17 cellular contexts compared by ENCODE assay signal in the genomic region with DNA sequence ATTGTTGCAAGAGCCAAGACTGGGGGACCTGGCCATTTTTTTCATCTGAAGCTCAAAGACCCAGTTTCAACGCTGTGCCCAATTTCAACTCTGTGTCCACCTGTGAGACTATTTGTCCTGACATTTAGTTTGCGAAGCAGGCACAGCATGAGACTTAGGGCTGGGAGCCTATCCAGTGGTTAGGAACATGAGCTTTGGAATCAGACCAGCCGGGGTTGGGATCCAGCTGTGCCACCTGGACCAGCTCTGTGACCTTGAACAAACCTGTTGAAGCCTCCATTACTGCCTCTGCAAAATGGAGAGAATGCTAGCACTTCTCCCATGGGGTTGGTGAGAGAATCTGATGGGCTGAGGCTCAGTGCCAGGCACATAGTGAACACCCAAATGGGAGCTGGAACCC.
A peak's percentile ranks its signal among the peaks of the same experiment; 100 is the strongest.
DNase-seq lines count a peak whose midpoint lies in the region; ATAC-seq and TF ChIP-seq lines count a peak whose summit lies in the region.
"Had no signal": no experiment of that assay in that cellular context is flagged by ENCODE, and none has a peak within 500 bp of the region (broad histone marks: within the 10 kb centered on the region; RNA-seq: fewer than 3 reads in every experiment).

No MANE protein-coding gene starts in this region.

- H3K27ac ChIP-seq in coronary artery (peak overlapping the region; percentile 85 to 97), mesodermal cell (ENCODE audit: low read depth, low read length, severe bottlenecking) (peak overlapping the region; percentile 30)

- no peak for ATAC-seq in natural killer cell treated with Interleukin-12 subunit alpha and Interleukin-12 subunit beta and Interleukin-15 and Interleukin-18, amount 100 ng/mL, for 72 hours
- ATAC-seq in GM18519 (IDR thresholded peaks at IDR 0.05; ENCODE audit: low FRiP score, unreplicated experiment): no peak
- no peak for ATAC-seq in GM21515 (IDR thresholded peaks at IDR 0.05; ENCODE audit: unreplicated experiment)
- ATAC-seq: natural killer cell had no signal

- H3K36me3 Mint-ChIP-seq in type B pancreatic cell: peaks cover under 1% of the 10 kb centered on the region
- no peaks in the 10 kb centered on the region for H3K36me3 Mint-ChIP-seq in natural killer cell treated with Interleukin-12 subunit alpha and Interleukin-12 subunit beta and Interleukin-15 and Interleukin-18, amount 100 ng/mL, for 72 hours
- H3K36me3 Mint-ChIP-seq: activated CD4-positive, alpha-beta memory T cell treated with anti-CD3 and anti-CD28 coated beads for 36 hours; natural killer cell had no signal

- no peaks in the 10 kb centered on the region for H3K9me3 Mint-ChIP-seq in type B pancreatic cell
- no peaks in the 10 kb centered on the region for H3K9me3 Mint-ChIP-seq in natural killer cell treated with Interleukin-12 subunit alpha and Interleukin-12 subunit beta and Interleukin-15 and Interleukin-18, amount 100 ng/mL, for 72 hours
- H3K9me3 Mint-ChIP-seq: activated CD4-positive, alpha-beta memory T cell treated with anti-CD3 and anti-CD28 coated beads for 36 hours; natural killer cell had no signal

- no peak for TF ChIP-seq CTCF in coronary artery (IDR thresholded peaks at IDR 0.05)
- no peak for TF ChIP-seq CTCF in type B pancreatic cell (conservative IDR thresholded peaks at IDR 0.05)

- 90 to 97% methylated on average over 3 of the region's 3 CpGs for WGBS in mesodermal cell (ENCODE audit: insufficient coverage in 2 of 2), 2 experiments

- peak overlapping the region; percentile 82 for H3K4me3 Mint-ChIP-seq in type B pancreatic cell
- H3K4me3 Mint-ChIP-seq in natural killer cell treated with Interleukin-12 subunit alpha and Interleukin-12 subunit beta and Interleukin-15 and Interleukin-18, amount 100 ng/mL, for 72 hours: no peak overlapping the region
- H3K4me3 Mint-ChIP-seq: activated CD4-positive, alpha-beta memory T cell treated with anti-CD3 and anti-CD28 coated beads for 36 hours; natural killer cell had no signal

- DNase-seq in NCI-H69 (lab: John Stamatoyannopoulos, UW) (peak; percentile 45), coronary artery (ENCODE audit: low spot score) (no peak), type B pancreatic cell (ENCODE audit: extremely low spot score, unreplicated experiment) (no peak)
- DNase-seq in natural killer cell treated with Interleukin-12 subunit alpha and Interleukin-12 subunit beta and Interleukin-15 and Interleukin-18, amount 100 ng/mL, for 72 hours (ENCODE audit: low spot score): no peak
- DNase-seq: activated CD4-positive, alpha-beta memory T cell treated with anti-CD3 and anti-CD28 coated beads for 36 hours; dermis blood vessel endothelial cell; DMS79 treated with DMSO at 0.1 percent for 48 hours; H7; KG1; natural killer cell; NCI-H1417 treated with DMSO at 0.1 percent for 48 hours; NCI-H446 treated with DMSO at 0.1 percent for 48 hours; retina; uterus had no signal

- H3K36me3 ChIP-seq in mesodermal cell (ENCODE audit: control insufficient read depth, insufficient read depth, low read length): no peaks in the 10 kb centered on the region
- H3K36me3 ChIP-seq: uterus had no signal

- H3K4me3 ChIP-seq in coronary artery (peak overlapping the region; percentile 58), mesodermal cell (ENCODE audit: extremely low read depth, insufficient read depth, low read length, poor library complexity, severe bottlenecking) (no peak overlapping the region)
- H3K4me3 ChIP-seq: uterus had no signal

- H3K9me3 ChIP-seq in mesodermal cell (ENCODE audit: control insufficient read depth, low read length): no peaks in the 10 kb centered on the region
- H3K9me3 ChIP-seq: uterus had no signal

- H3K27me3 Mint-ChIP-seq in type B pancreatic cell: no peaks in the 10 kb centered on the region
- H3K27me3 Mint-ChIP-seq in natural killer cell treated with Interleukin-12 subunit alpha and Interleukin-12 subunit beta and Interleukin-15 and Interleukin-18, amount 100 ng/mL, for 72 hours: peaks cover 6 to 7% of the 10 kb centered on the region in 2 donors
- H3K27me3 Mint-ChIP-seq: activated CD4-positive, alpha-beta memory T cell treated with anti-CD3 and anti-CD28 coated beads for 36 hours had no signal

- peak overlapping the region; percentile 87 for H3K27ac Mint-ChIP-seq in type B pancreatic cell
- no peak overlapping the region for H3K27ac Mint-ChIP-seq in natural killer cell treated with Interleukin-12 subunit alpha and Interleukin-12 subunit beta and Interleukin-15 and Interleukin-18, amount 100 ng/mL, for 72 hours
- H3K27ac Mint-ChIP-seq: activated CD4-positive, alpha-beta memory T cell treated with anti-CD3 and anti-CD28 coated beads for 36 hours; natural killer cell had no signal

- peaks cover 44% of the 10 kb centered on the region for H3K4me1 Mint-ChIP-seq in type B pancreatic cell (ENCODE audit: unreplicated experiment)
- H3K4me1 Mint-ChIP-seq in natural killer cell treated with Interleukin-12 subunit alpha and Interleukin-12 subunit beta and Interleukin-15 and Interleukin-18, amount 100 ng/mL, for 72 hours (ENCODE audit: low read depth in 2 of 2): no peaks in the 10 kb centered on the region
- H3K4me1 Mint-ChIP-seq: natural killer cell had no signal

- peaks cover 48% of the 10 kb centered on the region for H3K4me1 ChIP-seq in mesodermal cell (ENCODE audit: control insufficient read depth, insufficient read depth, low read length, poor library complexity, severe bottlenecking)
